Comparison of ENCODE assay signal across 18 cellular contexts in genomic region chr12:124612392-124612680, GRCh38. TPM values are rescaled to one million over a fixed set of nuclear protein-coding genes. Genes with fewer than 3 reads are reported as not detected.
A peak's percentile ranks its signal among the peaks of the same experiment; 100 is the strongest.
DNase-seq lines count a peak whose midpoint lies in the region; TF ChIP-seq lines count a peak whose summit lies in the region.
"Had no signal": no experiment of that assay in that cellular context is flagged by ENCODE, and none has a peak within 500 bp of the region (broad histone marks: within the 10 kb centered on the region; RNA-seq: fewer than 3 reads in every experiment).

No MANE protein-coding gene starts in this region.

- H3K9me3 Mint-ChIP-seq in Calu3 (ENCODE audit: low read depth, unreplicated experiment) (no peaks in the 10 kb centered on the region), nephron (peaks cover 8% of the 10 kb centered on the region), type B pancreatic cell (peaks cover 11% of the 10 kb centered on the region)
- H3K9me3 Mint-ChIP-seq: CD8-positive, alpha-beta memory T cell had no signal

- H3K4me1 Mint-ChIP-seq in Calu3 (ENCODE audit: low read depth, unreplicated experiment) = peaks cover 48% of the 10 kb centered on the region
- peaks cover 33% of the 10 kb centered on the region for H3K4me1 Mint-ChIP-seq in nephron
- H3K4me1 Mint-ChIP-seq in type B pancreatic cell (ENCODE audit: unreplicated experiment) = peaks cover 42% of the 10 kb centered on the region

- H3K27ac Mint-ChIP-seq in Calu3 (ENCODE audit: unreplicated experiment) (peak overlapping the region; percentile 2), nephron (peak overlapping the region in 2 of 3 experiments; percentile 51 to 67), type B pancreatic cell (no peak overlapping the region)
- H3K27ac Mint-ChIP-seq: GM23338 had no signal

- DNase-seq in Calu3 (no peak), type B pancreatic cell (ENCODE audit: extremely low spot score, unreplicated experiment) (no peak), islet precursor cell (no peak), caudate nucleus (lab: John Stamatoyannopoulos, UW) (no peak)
- no peak for DNase-seq in stimulated activated CD4-positive, alpha-beta T cell treated with anti-CD3 and anti-CD28 coated beads, Interleukin-1b, Interleukin-23, amount 100 ng/mL, for 48 hours
- DNase-seq: BE2C; C1 segment of cervical spinal cord; CD4-positive, CD25-positive, alpha-beta regulatory T cell; CD8-positive, alpha-beta memory T cell; COR-L47; DMS153; DMS79; GDM1; HCEC 1CT had no signal

- H3K27me3 Mint-ChIP-seq in Calu3 (ENCODE audit: unreplicated experiment) (no peaks in the 10 kb centered on the region), nephron (ENCODE audit: low read depth) (peaks cover 11% of the 10 kb centered on the region), type B pancreatic cell (no peaks in the 10 kb centered on the region)

- CTCF ChIA-PET in Calu3 (lab: Charles Lee) = no interaction called here

- peaks cover 18% of the 10 kb centered on the region for H3K36me3 Mint-ChIP-seq in Calu3 (ENCODE audit: insufficient read depth, unreplicated experiment)
- no peaks in the 10 kb centered on the region for H3K36me3 Mint-ChIP-seq in nephron (ENCODE audit: low read depth)
- peaks cover 5% of the 10 kb centered on the region for H3K36me3 Mint-ChIP-seq in type B pancreatic cell
- H3K36me3 Mint-ChIP-seq: CD4-positive, CD25-positive, alpha-beta regulatory T cell had no signal

- intact Hi-C loops in Calu3 (cut with micrococcal nuclease; ENCODE audit: unreplicated experiment) = no loop called here

- H3K4me3 Mint-ChIP-seq in Calu3 (ENCODE audit: low read depth, unreplicated experiment) = no peak overlapping the region
- H3K4me3 Mint-ChIP-seq in nephron = peak overlapping the region in 1 of 3 experiments; percentile 11
- H3K4me3 Mint-ChIP-seq in type B pancreatic cell = peak overlapping the region; percentile 53
- H3K4me3 Mint-ChIP-seq: CD4-positive, CD25-positive, alpha-beta regulatory T cell; CD8-positive, alpha-beta memory T cell; GM23338 had no signal

- peak overlapping the region; percentile 98 for H3K27ac ChIP-seq in VCaP
- no peak overlapping the region for H3K27ac ChIP-seq in caudate nucleus (ENCODE audit: low read depth, low read length)
- H3K27ac ChIP-seq: HL-60 had no signal

- TF ChIP-seq CTCF in Calu3 (IDR thresholded peaks at IDR 0.05; ENCODE audit: unreplicated experiment) (no peak), VCaP (conservative IDR thresholded peaks at IDR 0.05) (no peak), nephron (IDR thresholded peaks at IDR 0.05; ENCODE audit: unreplicated experiment in 3 of 3) (no peak), type B pancreatic cell (conservative IDR thresholded peaks at IDR 0.05) (no peak)

- BruUV-seq in Calu3 (replicated peaks; lab: Mats Ljungman, UMichigan) = no TSS peak

RNA-seq across cellular contexts. Expression of gene NCOR2, which starts 44.9 kb away (rescaled TPM):
- total RNA-seq in Calu3 (2022) (325 and 348 TPM in 2 replicates), type B pancreatic cell (ENCODE audit: low replicate concordance) (219 and 227 TPM in 2 replicates)
